Comparison of ENCODE assay signal across 8 cellular contexts in the genomic region with DNA sequence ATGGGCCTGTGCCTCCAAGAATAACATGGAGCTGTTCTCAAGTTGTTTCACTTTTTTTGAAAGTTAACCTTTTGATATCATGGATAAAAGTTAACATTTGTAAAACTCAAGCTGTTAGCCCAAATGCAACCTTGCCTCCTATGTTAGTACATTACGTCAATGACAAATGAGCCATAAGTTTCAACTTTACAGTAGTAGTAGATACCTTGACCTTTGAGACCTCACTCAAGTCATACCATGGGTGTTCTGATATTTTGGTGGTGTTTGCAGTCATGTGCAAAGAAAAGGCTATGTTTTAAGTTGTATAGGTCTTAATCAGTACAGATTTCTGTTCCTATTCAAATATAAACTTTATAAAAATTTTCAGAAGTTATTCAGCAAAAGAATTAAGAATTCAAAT.
"Had no signal": no experiment of that assay in that cellular context is flagged by ENCODE, and none has a peak within 500 bp of the region (broad histone marks: within the 10 kb centered on the region; RNA-seq: fewer than 3 reads in every experiment).

No MANE protein-coding gene starts in this region.

- H3K4me3 Mint-ChIP-seq: H9 had no signal

- ATAC-seq: K562 had no signal

- DNase-seq: GM23248, GOT3, H9, HCEC 1CT, IMR-90, KG1 had no signal

- H3K4me3 ChIP-seq: GM23248, K562 had no signal

- H3K27ac ChIP-seq: GM23248, HL-60 had no signal

- H3K27ac Mint-ChIP-seq: H9 had no signal

- FAIRE-seq: K562 had no signal
